ENCODE assay signal across 35 cellular contexts in the genomic region with DNA sequence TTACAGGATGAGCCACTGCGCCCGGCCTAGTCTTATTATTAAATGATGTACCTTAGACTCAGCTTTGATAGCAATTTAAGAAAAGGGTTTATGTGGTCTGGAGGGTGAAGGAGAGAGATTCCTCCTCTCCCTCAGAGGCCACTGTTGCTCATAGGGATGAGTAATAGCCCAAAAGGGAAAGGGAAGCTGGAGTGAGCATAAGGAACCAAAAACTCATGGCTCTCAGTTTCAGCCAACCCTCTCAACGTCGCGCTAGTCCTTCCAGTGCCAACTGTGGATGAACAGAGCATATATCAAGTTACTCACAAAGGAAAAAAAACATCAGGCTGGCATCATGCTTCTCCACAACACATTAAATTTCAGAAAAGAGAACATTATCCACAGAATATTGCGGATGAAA. TPM values are rescaled to one million over a fixed set of nuclear protein-coding genes. Genes with fewer than 3 reads are reported as not detected.
DNase-seq lines count a peak whose midpoint lies in the region; ATAC-seq and TF ChIP-seq lines count a peak whose summit lies in the region.
"Had no signal": no experiment of that assay in that cellular context is flagged by ENCODE, and none has a peak within 500 bp of the region (broad histone marks: within the 10 kb centered on the region; RNA-seq: fewer than 3 reads in every experiment).

No MANE protein-coding gene starts in this region.

- DNase-seq in DMS 273 (lab: John Stamatoyannopoulos, UW; ENCODE audit: unreplicated experiment) = peak; percentile 15
- DNase-seq in DMS 273 treated with DMSO at 0.1 percent for 48 hours (lab: John Stamatoyannopoulos, UW) = no peak
- peak; percentile 66 for DNase-seq in MV-4-11 (lab: John Stamatoyannopoulos, UW)
- peak; percentile 23 for DNase-seq in epithelial cell of esophagus (ENCODE audit: low read depth)
- DNase-seq in psoas muscle = no peak
- no peak for DNase-seq in NCI-H2196 (lab: John Stamatoyannopoulos, UW; ENCODE audit: unreplicated experiment)
- no peak for DNase-seq in Ammon's horn (ENCODE audit: low spot score)
- DNase-seq in stimulated activated CD4-positive, alpha-beta T cell treated with anti-CD3 and anti-CD28 coated beads, Interleukin-4, amount 100 ng/mL, for 4 hours = no peak
- DNase-seq: activated CD8-positive, alpha-beta memory T cell treated with anti-CD3 and anti-CD28 coated beads, Interleukin-2, amount 10 ng/mL, durations not matched to agents 7 days and 5 days; activated naive CD4-positive, alpha-beta T cell treated with anti-CD3 and anti-CD28 coated beads for 36 hours; activated T-cell treated with anti-CD3 and anti-CD28 coated beads, Interleukin-2, amount 50 U/mL, for 72 hours; DND-41; endodermal cell; NCI-H1417 treated with DMSO at 0.1 percent for 48 hours; NCI-H2081; NCI-H446 treated with DMSO at 0.1 percent for 48 hours; NCI-H774; stimulated activated CD4-positive, alpha-beta T cell treated with anti-CD3 and anti-CD28 coated beads, Interleukin-15, amount 100 ng/mL, for 24 hours; substantia nigra; upper lobe of left lung had no signal

- ATAC-seq in psoas muscle = peak in 3 of 4 donors; percentile 48 to 64 (median 49)
- ATAC-seq: activated CD8-positive, alpha-beta memory T cell treated with anti-CD3 and anti-CD28 coated beads, Interleukin-2, amount 10 ng/mL, durations not matched to agents 7 days and 5 days; activated T-cell treated with anti-CD3 and anti-CD28 coated beads, Interleukin-2, amount 50 U/mL, for 72 hours; esophagus mucosa; gastroesophageal sphincter; GM23338; natural killer cell treated with Interleukin-12 subunit alpha and Interleukin-12 subunit beta and Interleukin-15 and Interleukin-18, amount 100 ng/mL, for 72 hours; stimulated activated memory B cell treated with anti-CD40 and anti-IgM and Interleukin-4, amounts not matched to agents 10 μg/mL and 1 μg/mL and 100 μg/mL, for 72 hours had no signal

- no peak for TF ChIP-seq CTCF in epithelial cell of esophagus (IDR thresholded peaks at IDR 0.05; ENCODE audit: insufficient read depth, low read depth, low read length, missing control alignments)
- TF ChIP-seq CTCF in psoas muscle (IDR thresholded peaks at IDR 0.05) = no peak

- no peak overlapping the region for H3K27ac ChIP-seq in psoas muscle
- H3K27ac ChIP-seq: 22Rv1, C4-2B, gastroesophageal sphincter, hepatocyte, SK-N-MC, upper lobe of left lung had no signal

- H3K9me3 ChIP-seq in psoas muscle = no peaks in the 10 kb centered on the region
- H3K9me3 ChIP-seq: gastroesophageal sphincter, upper lobe of left lung had no signal

- H3K27me3 ChIP-seq in psoas muscle (ENCODE audit: insufficient read depth in 3 of 3, low read length in 2 of 3) = no peaks in the 10 kb centered on the region
- H3K27me3 ChIP-seq: hepatocyte, upper lobe of left lung had no signal

- H3K4me1 ChIP-seq in psoas muscle = no peaks in the 10 kb centered on the region
- H3K4me1 ChIP-seq: gastroesophageal sphincter, upper lobe of left lung had no signal

- WGBS in psoas muscle, 3 donors = 59 to 67% (median 65%) methylated on average over 6 of the region's 6 CpGs

- intact Hi-C loops in psoas muscle (cut with DNase I) = no loop called here

- H3K4me3 ChIP-seq in epithelial cell of esophagus (ENCODE audit: low read length) (no peak overlapping the region), psoas muscle (no peak overlapping the region)
- H3K4me3 ChIP-seq: gastroesophageal sphincter, GM23338, hepatocyte, lung, SK-N-MC, upper lobe of left lung had no signal

- no peaks in the 10 kb centered on the region for H3K36me3 ChIP-seq in psoas muscle (ENCODE audit: insufficient read depth in 1 of 2, low read depth in 1 of 2)
- H3K36me3 ChIP-seq: gastroesophageal sphincter, upper lobe of left lung had no signal

RNA-seq across cellular contexts. Expression of gene GPR89B, which starts 8.3 kb away (rescaled TPM):
- 1 to 10 TPM; 4.6 to 8.7 (median 8.0) TPM for total RNA-seq in psoas muscle
- 1 to 10 TPM; 4.0 to 7.5 (median 4.7) TPM for polyA plus RNA-seq in psoas muscle

RNA-seq across cellular contexts. Expression of gene GJA8, which starts 17.3 kb away (rescaled TPM):
- not detected for total RNA-seq in psoas muscle
- not detected for polyA plus RNA-seq in psoas muscle
- total RNA-seq: activated CD8-positive, alpha-beta memory T cell treated with anti-CD3 and anti-CD28 coated beads, Interleukin-2, amount 10 ng/mL, durations not matched to agents 7 days and 5 days; activated naive CD4-positive, alpha-beta T cell treated with anti-CD3 and anti-CD28 coated beads for 36 hours; activated T-cell treated with anti-CD3 and anti-CD28 coated beads, Interleukin-2, amount 50 U/mL, for 72 hours; endodermal cell; esophagus mucosa; gastroesophageal sphincter; GM23338; hepatocyte; HT-29; lung; mononuclear cell; natural killer cell treated with Interleukin-12 subunit alpha and Interleukin-12 subunit beta and Interleukin-15 and Interleukin-18, amount 100 ng/mL, for 72 hours; osteocyte; T-helper 1 cell treated with Interleukin-12 subunit alpha and Interleukin-12 subunit beta and Interleukin-4 antibody, amounts not matched to agents 30 ng/mL and 1 ng/mL, for 36 hours; upper lobe of left lung had no signal
- polyA plus RNA-seq: adipose tissue, GM23338, hepatocyte, lung had no signal

Comparison
In these comparisons a context has a peak if more than half of its experiments do, and no peak if none do; other contexts are left out.
1. DNase-seq: peak in DMS 273 (single experiment), MV-4-11 (single experiment) and epithelial cell of esophagus (single experiment); none in DMS 273 treated with DMSO at 0.1 percent for 48 hours (single experiment), psoas muscle (0 of 2), NCI-H2196 (single experiment), Ammon's horn (single experiment) and stimulated activated CD4-positive, alpha-beta T cell treated with anti-CD3 and anti-CD28 coated beads, Interleukin-4, amount 100 ng/mL, for 4 hours (0 of 2).